Comparison of ENCODE assay signal across 8 cellular contexts in the genomic region with DNA sequence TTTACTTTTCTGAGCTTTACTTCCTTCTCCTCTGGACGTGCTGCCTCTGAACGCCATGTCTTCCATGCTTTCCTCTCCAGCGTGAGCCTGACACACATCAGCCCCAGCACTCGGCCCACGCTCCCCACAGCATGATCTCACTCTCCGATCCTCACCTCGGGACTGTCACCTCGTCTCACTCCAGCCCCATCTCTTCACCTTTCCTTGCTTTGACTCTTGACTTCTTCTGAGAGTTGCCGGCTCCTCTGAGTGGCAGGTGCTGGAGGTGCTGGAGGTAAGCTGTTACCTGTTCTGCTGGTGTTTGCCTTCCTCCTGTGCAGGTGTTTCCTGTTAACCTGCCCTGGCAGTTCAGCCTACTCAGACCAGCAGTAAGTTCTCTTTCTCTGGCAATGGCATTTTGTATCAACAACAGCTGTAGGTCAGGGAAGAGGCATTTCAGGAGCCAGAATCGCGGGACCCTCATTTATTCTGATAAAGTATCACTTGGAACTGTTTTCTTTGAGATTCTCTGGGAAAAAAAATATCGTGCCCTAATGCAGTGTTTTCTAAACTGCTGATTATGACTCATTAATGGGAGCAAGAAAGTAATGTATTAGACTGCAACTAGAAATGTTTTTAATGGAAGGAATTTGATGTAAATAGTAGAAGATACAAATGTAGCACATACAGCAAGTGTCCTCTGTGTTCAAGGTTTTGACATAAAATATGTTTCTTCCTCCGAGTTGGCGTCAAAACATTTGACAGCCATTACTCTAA.
DNase-seq lines count a peak whose midpoint lies in the region; ATAC-seq, FAIRE-seq and TF ChIP-seq lines count a peak whose summit lies in the region.

No MANE protein-coding gene starts in this region.

- POLR2A ChIA-PET in OCI-LY7 (lab: Charles Lee) = interaction anchor here (0.6 to 1.4 kb wide), 12 partner anchors 8 to 397 kb away, joined by 3 to 7 read pairs (median 3); no protein-coding TSS in a partner anchor

- CTCF ChIA-PET in activated naive CD4-positive, alpha-beta T cell treated with anti-CD3 and anti-CD28 coated beads, Interleukin-2, amount 10 ng/mL, durations not matched to agents 7 days and 5 days (lab: Charles Lee) = no interaction called here
- CTCF ChIA-PET in OCI-LY7 (lab: Charles Lee; ENCODE audit: unreplicated experiment) = no interaction called here

- no TSS peak for BruUV-seq in OCI-LY7 (replicated peaks; lab: Mats Ljungman, UMichigan)

- no peaks in the 10 kb centered on the region for H3K27me3 Mint-ChIP-seq in activated naive CD4-positive, alpha-beta T cell treated with anti-CD3 and anti-CD28 coated beads, Interleukin-2, amount 50 U/mL, for 24 hours
- no peaks in the 10 kb centered on the region for H3K27me3 Mint-ChIP-seq in activated naive CD4-positive, alpha-beta T cell treated with anti-CD3 and anti-CD28 coated beads, Interleukin-2, amount 10 ng/mL, durations not matched to agents 7 days and 5 days

- intact Hi-C loops in OCI-LY7 (cut with micrococcal nuclease; ENCODE audit: unreplicated experiment) = loop anchor here (10.0 kb wide), 1 partner anchor 99 kb away; no protein-coding TSS in a partner anchor

- no peak for TF ChIP-seq EP300 in upper lobe of left lung (IDR thresholded peaks at IDR 0.05)

- peaks cover 13% of the 10 kb centered on the region; the same call in 1 of the 2 replicates for H4K20me1 ChIP-seq in OCI-LY7 (ENCODE audit: insufficient read depth, low read length)

- no peak for TF ChIP-seq CTCF in OCI-LY7 (conservative IDR thresholded peaks at IDR 0.05; ENCODE audit: low read length)
- TF ChIP-seq CTCF in upper lobe of left lung (IDR thresholded peaks at IDR 0.05) = no peak

- peaks cover 91% of the 10 kb centered on the region for H3K4me1 Mint-ChIP-seq in activated naive CD4-positive, alpha-beta T cell treated with anti-CD3 and anti-CD28 coated beads, Interleukin-2, amount 50 U/mL, for 24 hours
- H3K4me1 Mint-ChIP-seq in activated naive CD4-positive, alpha-beta T cell treated with anti-CD3 and anti-CD28 coated beads, Interleukin-2, amount 10 ng/mL, durations not matched to agents 7 days and 5 days = peaks cover 26% of the 10 kb centered on the region

- peak overlapping the region; percentile 30 for H3K4me3 Mint-ChIP-seq in activated naive CD4-positive, alpha-beta T cell treated with anti-CD3 and anti-CD28 coated beads, Interleukin-2, amount 50 U/mL, for 24 hours
- H3K4me3 Mint-ChIP-seq in activated naive CD4-positive, alpha-beta T cell treated with anti-CD3 and anti-CD28 coated beads, Interleukin-2, amount 10 ng/mL, durations not matched to agents 7 days and 5 days = no peak overlapping the region

- no peaks in the 10 kb centered on the region for H3K9me3 Mint-ChIP-seq in activated naive CD4-positive, alpha-beta T cell treated with anti-CD3 and anti-CD28 coated beads, Interleukin-2, amount 50 U/mL, for 24 hours
- no peaks in the 10 kb centered on the region for H3K9me3 Mint-ChIP-seq in activated naive CD4-positive, alpha-beta T cell treated with anti-CD3 and anti-CD28 coated beads, Interleukin-2, amount 10 ng/mL, durations not matched to agents 7 days and 5 days

- peak; percentile 41 to 73 for ATAC-seq in upper lobe of left lung (ENCODE audit: low FRiP score in 2 of 2)

- no peaks in the 10 kb centered on the region for H3K27me3 ChIP-seq in upper lobe of left lung

- H3K79me2 ChIP-seq in OCI-LY7 (ENCODE audit: insufficient read depth, low read depth, low read length) = peaks cover 90% of the 10 kb centered on the region

- H3K4me1 ChIP-seq in OCI-LY7 (ENCODE audit: insufficient read depth, low read length, poor library complexity, severe bottlenecking) = peaks cover 61% of the 10 kb centered on the region
- peaks cover 36 to 56% (median 49%) of the 10 kb centered on the region in 4 donors for H3K4me1 ChIP-seq in upper lobe of left lung

- H3K27ac ChIP-seq in OCI-LY7 (ENCODE audit: low read depth, low read length, poor library complexity, severe bottlenecking) (peak overlapping the region; percentile 13), upper lobe of left lung (peak overlapping the region; percentile 38 to 61 (median 50))

- no peak for TF ChIP-seq POLR2A in upper lobe of left lung (IDR thresholded peaks at IDR 0.05)

- no peak overlapping the region for H2AFZ ChIP-seq in OCI-LY7 (ENCODE audit: low read length)

- peak overlapping the region; percentile 38 for H3K27ac Mint-ChIP-seq in activated naive CD4-positive, alpha-beta T cell treated with anti-CD3 and anti-CD28 coated beads, Interleukin-2, amount 50 U/mL, for 24 hours
- no peak overlapping the region for H3K27ac Mint-ChIP-seq in activated naive CD4-positive, alpha-beta T cell treated with anti-CD3 and anti-CD28 coated beads, Interleukin-2, amount 10 ng/mL, durations not matched to agents 7 days and 5 days

- H3K36me3 ChIP-seq in OCI-LY7 (ENCODE audit: insufficient read depth, low read length) (no peaks in the 10 kb centered on the region; the same call in 1 of the 2 replicates), upper lobe of left lung (no peaks in the 10 kb centered on the region)

- H3K9me3 ChIP-seq in OCI-LY7 (ENCODE audit: low read length) (no peaks in the 10 kb centered on the region), upper lobe of left lung (no peaks in the 10 kb centered on the region)

- 36 to 52% methylated on average over 14 of the region's 14 CpGs for WGBS in upper lobe of left lung, 2 donors

- H3K4me3 ChIP-seq in OCI-LY7 (ENCODE audit: low read depth, low read length, poor library complexity, severe bottlenecking) (peak overlapping the region; percentile 44), upper lobe of left lung (peak overlapping the region in 1 of 4 donors; percentile 4)

- no peak for DNase-seq in activated naive CD4-positive, alpha-beta T cell treated with anti-CD3 and anti-CD28 coated beads, Interleukin-2, amount 10 ng/mL, durations not matched to agents 7 days and 5 days
- DNase-seq in OCI-LY7 (ENCODE audit: low spot score) (peak; percentile 63), upper lobe of left lung (peak in 1 of 2 donors; percentile 73), NCI-H524 treated with DMSO at 0.1 percent for 48 hours (lab: John Stamatoyannopoulos, UW) (no peak), DMS 273 (lab: John Stamatoyannopoulos, UW; ENCODE audit: unreplicated experiment) (no peak), NCI-H2171 (lab: John Stamatoyannopoulos, UW) (no peak)

- H3K36me3 Mint-ChIP-seq in activated naive CD4-positive, alpha-beta T cell treated with anti-CD3 and anti-CD28 coated beads, Interleukin-2, amount 50 U/mL, for 24 hours = peaks cover 3% of the 10 kb centered on the region
- H3K36me3 Mint-ChIP-seq in activated naive CD4-positive, alpha-beta T cell treated with anti-CD3 and anti-CD28 coated beads, Interleukin-2, amount 10 ng/mL, durations not matched to agents 7 days and 5 days = no peaks in the 10 kb centered on the region

- H3K4me2 ChIP-seq in OCI-LY7 (ENCODE audit: low read length) = peak overlapping the region; percentile 79

- peak; percentile 79 for FAIRE-seq in islet of Langerhans (lab: Jason Lieb, UNC)

- no peaks in the 10 kb centered on the region for H3K9me2 ChIP-seq in OCI-LY7 (ENCODE audit: insufficient read depth, low read length)
